8 cellular contexts compared by ENCODE assay signal in genomic region chr11:86291466-86292262, GRCh38. TPM values are rescaled to one million over a fixed set of nuclear protein-coding genes. Genes with fewer than 3 reads are reported as not detected.
DNase-seq lines count a peak whose midpoint lies in the region; TF ChIP-seq lines count a peak whose summit lies in the region.

No MANE protein-coding gene starts in this region.

- peak; percentile 81 to 84 for TF ChIP-seq RAD21 in liver (IDR thresholded peaks at IDR 0.05)

- H3K9ac ChIP-seq in liver (ENCODE audit: low read depth in 1 of 2, low read length in 2 of 2), result no peak overlapping the region

- no peaks in the 10 kb centered on the region for H3K27me3 ChIP-seq in A673 (replicated peaks; ENCODE audit: insufficient read depth, low read depth, low read length, poor library complexity)
- no peaks in the 10 kb centered on the region for H3K27me3 ChIP-seq in liver (ENCODE audit: control insufficient read depth in 4 of 4, insufficient read depth in 4 of 4, low read length in 3 of 4)

- H3K4me3 ChIP-seq in A673 (ENCODE audit: low read depth, low read length, poor library complexity, severe bottlenecking) (no peak overlapping the region), GM12875 (ENCODE audit: low read depth, low read length) (no peak overlapping the region), liver (ENCODE audit: low read depth in 1 of 3, low read length in 3 of 3) (no peak overlapping the region)

- H3K27ac ChIP-seq in A673 (ENCODE audit: low read depth, low read length, poor library complexity, severe bottlenecking) (no peak overlapping the region), VCaP (no peak overlapping the region), liver (ENCODE audit: low read depth in 1 of 2, low read length in 2 of 2) (no peak overlapping the region)

- POLR2A ChIA-PET in A673 (lab: Charles Lee; ENCODE audit: low non-redundant PET), result no interaction called here

- TF ChIP-seq CTCF in A673 (conservative IDR thresholded peaks at IDR 0.05; ENCODE audit: low read depth, low read length) (peak; percentile 86), GM12875 (IDR thresholded peaks at IDR 0.05; ENCODE audit: borderline replicate concordance, insufficient read depth, low read depth, low read length) (peak; percentile 61; the same call in 1 of the 2 replicates), VCaP (conservative IDR thresholded peaks at IDR 0.05) (peak; percentile 83), liver (IDR thresholded peaks at IDR 0.05; ENCODE audit: low read depth, low read length, missing input control) (peak; percentile 65)

- H3K36me3 ChIP-seq in A673 (ENCODE audit: insufficient read depth, low read length, poor library complexity, severe bottlenecking) (no peaks in the 10 kb centered on the region), liver (ENCODE audit: control insufficient read depth in 4 of 4, insufficient read depth in 3 of 4, low read depth in 1 of 4, low read length in 3 of 4) (no peaks in the 10 kb centered on the region)

- peak; percentile 80 for DNase-seq in A673 (ENCODE audit: low spot score)
- DNase-seq in NCI-H1436 (lab: John Stamatoyannopoulos, UW), result peak; percentile 35
- peak; percentile 44 for DNase-seq in central memory CD4-positive, alpha-beta T cell
- peak; percentile 60 to 69 (median 62) for DNase-seq in stimulated activated CD4-positive, alpha-beta T cell treated with anti-CD3 and anti-CD28 coated beads, TNF-alpha, amount 100 ng/mL, for 48 hours (ENCODE audit: low read depth in 3 of 3)
- no peak for DNase-seq in GOT3 (lab: John Stamatoyannopoulos, UW)

- BruUV-seq in A673 (replicated peaks; lab: Mats Ljungman, UMichigan), result no TSS peak

- H3K4me1 ChIP-seq in A673 (ENCODE audit: insufficient read depth, low read length, poor library complexity, severe bottlenecking), result no peaks in the 10 kb centered on the region
- H3K4me1 ChIP-seq in liver (ENCODE audit: control insufficient read depth in 4 of 4, insufficient read depth in 4 of 4, low read length in 3 of 4), result peaks cover 0 to 16% (median 12%) of the 10 kb centered on the region in 4 donors

- CTCF ChIA-PET in A673 (lab: Charles Lee), result no interaction called here

- 22% methylated on average over 3 of the region's 3 CpGs for WGBS in liver

- intact Hi-C loops in A673 (cut with micrococcal nuclease; ENCODE audit: unreplicated experiment), result loop anchor here (1.0 to 5.0 kb wide), 3 partner anchors 350 to 694 kb away; partner anchors contain the start of gene CCDC83

- H3K9me3 ChIP-seq in A673 (ENCODE audit: low read depth, low read length, poor library complexity, severe bottlenecking) (no peaks in the 10 kb centered on the region), liver (ENCODE audit: control insufficient read depth in 4 of 4, low read length in 3 of 4) (no peaks in the 10 kb centered on the region)

TF ChIP-seq in liver, 16 proteins besides CTCF, POLR2A, EP300 and RAD21:
- TF ChIP-seq JUND (IDR thresholded peaks at IDR 0.05) (peak in 1 of 2 donors; percentile 36), NR2F2 (IDR thresholded peaks at IDR 0.05) (peak; percentile 99), ZBTB33 (IDR thresholded peaks at IDR 0.05) (no peak), REST (IDR thresholded peaks at IDR 0.05) (no peak), EGR1 (IDR thresholded peaks at IDR 0.05; ENCODE audit: low read depth in 2 of 2) (no peak), SP1 (IDR thresholded peaks at IDR 0.05) (peak; percentile 66), HNF4A (conservative IDR thresholded peaks at IDR 0.05) (peak; percentile 48 to 90), FOXA2 (IDR thresholded peaks at IDR 0.05) (peak; percentile 41), RXRA (IDR thresholded peaks at IDR 0.05) (peak; percentile 85 to 99), ATF3 (IDR thresholded peaks at IDR 0.05) (no peak), HNF4G (IDR thresholded peaks at IDR 0.05) (peak; percentile 38), TAF1 (conservative IDR thresholded peaks at IDR 0.05) (no peak), MAX (IDR thresholded peaks at IDR 0.05) (no peak), GABPA (IDR thresholded peaks at IDR 0.05 in 1 of 2, conservative IDR thresholded peaks at IDR 0.05 in 1 of 2) (no peak), YY1 (IDR thresholded peaks at IDR 0.05) (no peak), FOXA1 (IDR thresholded peaks at IDR 0.05) (no peak)

RNA-seq across cellular contexts. Expression of gene HIKESHI, which starts 10.4 kb away (rescaled TPM):
- total RNA-seq in A673 (2021) (55.1 and 58.7 TPM in 2 replicates), liver (10 to 100 TPM; 13.3 to 22.8 TPM)
- polyA plus RNA-seq in liver, result 10 to 100 TPM; 17.8 to 23.3 TPM

RNA-seq across cellular contexts. Expression of gene EED, which starts 47.1 kb away (rescaled TPM):
- total RNA-seq in A673 (2021), result 37.5 and 43.4 TPM in 2 replicates
- 10 to 100 TPM; 10.0 to 17.1 TPM for total RNA-seq in liver
- 1 to 10 TPM; 5.4 to 6.3 TPM for polyA plus RNA-seq in liver
